12 cellular contexts compared by ENCODE assay signal in the genomic region with DNA sequence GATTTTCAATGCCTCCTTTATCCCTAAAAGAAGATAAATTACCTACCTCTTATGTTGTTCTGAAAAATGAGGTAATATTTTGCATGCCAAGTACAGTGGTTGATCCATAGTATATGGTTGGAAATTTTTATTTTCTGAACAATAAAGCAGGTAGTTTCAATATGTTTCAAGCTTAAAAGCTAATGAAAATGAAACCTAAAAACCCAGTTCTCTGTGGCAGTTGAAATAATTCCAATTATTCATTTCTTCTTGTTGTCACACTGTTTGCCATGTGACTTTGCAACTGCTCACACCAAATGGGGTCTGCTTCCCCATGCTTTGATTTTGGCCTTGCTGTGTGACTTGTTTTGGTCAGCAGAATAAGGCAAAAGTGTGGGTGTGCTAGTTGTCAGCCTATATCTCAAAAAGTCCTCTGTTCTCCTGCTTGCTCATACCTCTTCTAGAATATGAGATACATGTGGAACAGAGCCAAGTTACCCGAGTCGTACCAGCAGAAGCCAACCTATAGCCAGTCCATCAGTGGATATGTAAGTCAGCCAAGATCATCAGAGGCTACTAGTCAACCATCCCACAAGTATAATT.
A peak's percentile ranks its signal among the peaks of the same experiment; 100 is the strongest.
DNase-seq lines count a peak whose midpoint lies in the region; ATAC-seq and TF ChIP-seq lines count a peak whose summit lies in the region.
"Had no signal": no experiment of that assay in that cellular context is flagged by ENCODE, and none has a peak within 500 bp of the region (broad histone marks: within the 10 kb centered on the region; RNA-seq: fewer than 3 reads in every experiment).

No MANE protein-coding gene starts in this region.

- no peak for TF ChIP-seq EP300 in gastroesophageal sphincter (IDR thresholded peaks at IDR 0.05)

- no peak for TF ChIP-seq CTCF in gastroesophageal sphincter (IDR thresholded peaks at IDR 0.05)

- intact Hi-C loops in activated CD4-positive, alpha-beta memory T cell treated with anti-CD3 and anti-CD28 coated beads for 36 hours (cut with micrococcal nuclease), result no loop called here

- H3K9me3 Mint-ChIP-seq in activated CD4-positive, alpha-beta memory T cell treated with anti-CD3 and anti-CD28 coated beads for 36 hours, result no peaks in the 10 kb centered on the region
- H3K9me3 Mint-ChIP-seq in activated CD4-positive, alpha-beta memory T cell treated with anti-CD3 and anti-CD28 coated beads, Interleukin-2, amount 10 ng/mL, durations not matched to agents 7 days and 5 days, result no peaks in the 10 kb centered on the region
- H3K9me3 Mint-ChIP-seq in activated T-helper 17 cell treated with anti-CD3 and anti-CD28 coated beads, Interleukin-2, amount 50 U/mL, for 72 hours, result no peaks in the 10 kb centered on the region
- no peaks in the 10 kb centered on the region for H3K9me3 Mint-ChIP-seq in stimulated activated naive B cell treated with anti-CD40 and anti-IgM and Interleukin-4, amounts not matched to agents 10 μg/mL and 1 μg/mL and 100 μg/mL, for 72 hours

- no peak overlapping the region for H3K27ac ChIP-seq in gastroesophageal sphincter

- peak; percentile 53 for ATAC-seq in HG02981 (IDR thresholded peaks at IDR 0.05; ENCODE audit: unreplicated experiment)
- ATAC-seq in activated T-helper 17 cell treated with anti-CD3 and anti-CD28 coated beads, Interleukin-2, amount 50 U/mL, for 72 hours (replicated peaks), result peak; percentile 75
- peak; percentile 7 to 22 for ATAC-seq in stimulated activated naive B cell treated with anti-CD40 and anti-IgM and Interleukin-4, amounts not matched to agents 10 μg/mL and 1 μg/mL and 100 μg/mL, for 72 hours (replicated peaks)
- ATAC-seq in gastroesophageal sphincter, result no peak

- H3K4me1 Mint-ChIP-seq in activated CD4-positive, alpha-beta memory T cell treated with anti-CD3 and anti-CD28 coated beads for 36 hours (ENCODE audit: low read depth), result peaks cover 16% of the 10 kb centered on the region
- peaks cover 11% of the 10 kb centered on the region for H3K4me1 Mint-ChIP-seq in activated CD4-positive, alpha-beta memory T cell treated with anti-CD3 and anti-CD28 coated beads, Interleukin-2, amount 10 ng/mL, durations not matched to agents 7 days and 5 days
- H3K4me1 Mint-ChIP-seq in activated T-helper 17 cell treated with anti-CD3 and anti-CD28 coated beads, Interleukin-2, amount 50 U/mL, for 72 hours, result peaks cover 9% of the 10 kb centered on the region
- peaks cover 14 to 18% of the 10 kb centered on the region in 2 donors for H3K4me1 Mint-ChIP-seq in stimulated activated naive B cell treated with anti-CD40 and anti-IgM and Interleukin-4, amounts not matched to agents 10 μg/mL and 1 μg/mL and 100 μg/mL, for 72 hours

- no peaks in the 10 kb centered on the region for H3K9me3 ChIP-seq in gastroesophageal sphincter

- H3K4me3 Mint-ChIP-seq in activated CD4-positive, alpha-beta memory T cell treated with anti-CD3 and anti-CD28 coated beads for 36 hours, result no peak overlapping the region
- H3K4me3 Mint-ChIP-seq in activated CD4-positive, alpha-beta memory T cell treated with anti-CD3 and anti-CD28 coated beads, Interleukin-2, amount 10 ng/mL, durations not matched to agents 7 days and 5 days, result no peak overlapping the region
- no peak overlapping the region for H3K4me3 Mint-ChIP-seq in activated T-helper 17 cell treated with anti-CD3 and anti-CD28 coated beads, Interleukin-2, amount 50 U/mL, for 72 hours
- H3K4me3 Mint-ChIP-seq in stimulated activated naive B cell treated with anti-CD40 and anti-IgM and Interleukin-4, amounts not matched to agents 10 μg/mL and 1 μg/mL and 100 μg/mL, for 72 hours, result no peak overlapping the region

- H3K4me1 ChIP-seq in gastroesophageal sphincter, result peaks cover 0 to 11% (median 2%) of the 10 kb centered on the region in 3 donors

- H3K36me3 Mint-ChIP-seq in activated CD4-positive, alpha-beta memory T cell treated with anti-CD3 and anti-CD28 coated beads for 36 hours, result no peaks in the 10 kb centered on the region
- H3K36me3 Mint-ChIP-seq in activated CD4-positive, alpha-beta memory T cell treated with anti-CD3 and anti-CD28 coated beads, Interleukin-2, amount 10 ng/mL, durations not matched to agents 7 days and 5 days (ENCODE audit: low read depth), result no peaks in the 10 kb centered on the region
- H3K36me3 Mint-ChIP-seq in activated T-helper 17 cell treated with anti-CD3 and anti-CD28 coated beads, Interleukin-2, amount 50 U/mL, for 72 hours (ENCODE audit: low read depth), result no peaks in the 10 kb centered on the region
- peaks cover 3 to 5% of the 10 kb centered on the region in 2 donors for H3K36me3 Mint-ChIP-seq in stimulated activated naive B cell treated with anti-CD40 and anti-IgM and Interleukin-4, amounts not matched to agents 10 μg/mL and 1 μg/mL and 100 μg/mL, for 72 hours

- H3K27ac Mint-ChIP-seq in activated CD4-positive, alpha-beta memory T cell treated with anti-CD3 and anti-CD28 coated beads for 36 hours, result no peak overlapping the region
- H3K27ac Mint-ChIP-seq in activated CD4-positive, alpha-beta memory T cell treated with anti-CD3 and anti-CD28 coated beads, Interleukin-2, amount 10 ng/mL, durations not matched to agents 7 days and 5 days, result no peak overlapping the region
- H3K27ac Mint-ChIP-seq in activated T-helper 17 cell treated with anti-CD3 and anti-CD28 coated beads, Interleukin-2, amount 50 U/mL, for 72 hours, result no peak overlapping the region
- no peak overlapping the region for H3K27ac Mint-ChIP-seq in stimulated activated naive B cell treated with anti-CD40 and anti-IgM and Interleukin-4, amounts not matched to agents 10 μg/mL and 1 μg/mL and 100 μg/mL, for 72 hours

- peak; percentile 14 for DNase-seq in activated CD4-positive, alpha-beta memory T cell treated with anti-CD3 and anti-CD28 coated beads for 36 hours
- no peak for DNase-seq in activated CD4-positive, alpha-beta memory T cell treated with anti-CD3 and anti-CD28 coated beads, Interleukin-2, amount 10 ng/mL, durations not matched to agents 7 days and 5 days
- DNase-seq in stimulated activated naive B cell treated with anti-CD40 and anti-IgM and Interleukin-4, amounts not matched to agents 10 μg/mL and 1 μg/mL and 100 μg/mL, for 72 hours, result no peak
- DNase-seq in NCI-H2171 treated with DMSO at 0.1 percent for 48 hours (lab: John Stamatoyannopoulos, UW) (no peak), Kasumi-1 (lab: John Stamatoyannopoulos, UW) (no peak)
- DNase-seq: activated CD4-positive, alpha-beta T cell treated with anti-CD3 and anti-CD28 coated beads, Interleukin-2, amount 50 U/mL, for 1 hour; NCI-H526 treated with DMSO at 0.1 percent for 48 hours; posterior cingulate gyrus; stimulated activated CD4-positive, alpha-beta T cell treated with anti-CD3 and anti-CD28 coated beads, Interleukin-2, amount 100 ng/mL, for 24 hours had no signal

- no peaks in the 10 kb centered on the region for H3K36me3 ChIP-seq in gastroesophageal sphincter

- H3K4me3 ChIP-seq in gastroesophageal sphincter, result no peak overlapping the region

- TF ChIP-seq POLR2A in gastroesophageal sphincter (IDR thresholded peaks at IDR 0.05), result no peak

- POLR2A ChIA-PET in activated CD4-positive, alpha-beta memory T cell treated with anti-CD3 and anti-CD28 coated beads for 36 hours (lab: Charles Lee), result no interaction called here
- POLR2A ChIA-PET in activated CD4-positive, alpha-beta memory T cell treated with anti-CD3 and anti-CD28 coated beads, Interleukin-2, amount 10 ng/mL, durations not matched to agents 7 days and 5 days (lab: Charles Lee), result no interaction called here

- CTCF ChIA-PET in activated CD4-positive, alpha-beta memory T cell treated with anti-CD3 and anti-CD28 coated beads for 36 hours (lab: Charles Lee), result interaction anchor here (0.6 to 1.2 kb wide), 2 partner anchors 243 to 492 kb away, joined by 3 read pairs; no protein-coding TSS in a partner anchor
- CTCF ChIA-PET in activated CD4-positive, alpha-beta memory T cell treated with anti-CD3 and anti-CD28 coated beads, Interleukin-2, amount 10 ng/mL, durations not matched to agents 7 days and 5 days (lab: Charles Lee), result no interaction called here

- 30 to 48% methylated on average over 2 of the region's 2 CpGs for WGBS in gastroesophageal sphincter (ENCODE audit: low coverage in 1 of 2), 2 donors

- no peaks in the 10 kb centered on the region for H3K27me3 Mint-ChIP-seq in activated CD4-positive, alpha-beta memory T cell treated with anti-CD3 and anti-CD28 coated beads for 36 hours
- H3K27me3 Mint-ChIP-seq in activated CD4-positive, alpha-beta memory T cell treated with anti-CD3 and anti-CD28 coated beads, Interleukin-2, amount 10 ng/mL, durations not matched to agents 7 days and 5 days, result no peaks in the 10 kb centered on the region
- no peaks in the 10 kb centered on the region for H3K27me3 Mint-ChIP-seq in activated T-helper 17 cell treated with anti-CD3 and anti-CD28 coated beads, Interleukin-2, amount 50 U/mL, for 72 hours
- H3K27me3 Mint-ChIP-seq in stimulated activated naive B cell treated with anti-CD40 and anti-IgM and Interleukin-4, amounts not matched to agents 10 μg/mL and 1 μg/mL and 100 μg/mL, for 72 hours, result no peaks in the 10 kb centered on the region

- no peaks in the 10 kb centered on the region for H3K27me3 ChIP-seq in gastroesophageal sphincter
